1 cellular context compared by ENCODE assay signal in the genomic region with DNA sequence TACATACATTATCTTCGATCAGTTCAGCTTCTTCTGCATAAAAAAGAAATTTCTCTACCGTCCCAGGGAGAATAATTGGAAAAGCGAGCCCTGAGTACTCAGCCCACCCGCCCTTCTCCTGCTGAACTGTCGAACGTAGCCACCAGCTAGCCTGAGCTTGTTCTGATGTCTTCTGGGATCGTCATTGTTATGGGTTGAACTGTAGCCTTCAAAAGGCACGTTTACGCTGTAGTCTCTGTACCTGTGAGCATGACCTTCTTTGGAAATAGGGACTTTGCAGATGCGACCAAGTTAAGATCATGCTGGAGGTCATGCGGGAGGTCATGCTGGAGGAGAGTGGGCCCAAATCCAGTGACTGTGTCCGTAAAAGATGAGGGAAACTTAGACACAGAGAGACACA.
TF ChIP-seq lines count a peak whose summit lies in the region.

No MANE protein-coding gene starts in this region.

TF ChIP-seq in A549, 52 proteins besides CTCF, POLR2A, EP300 and RAD21 (continued from another document):
- TF ChIP-seq, protein P1, sequence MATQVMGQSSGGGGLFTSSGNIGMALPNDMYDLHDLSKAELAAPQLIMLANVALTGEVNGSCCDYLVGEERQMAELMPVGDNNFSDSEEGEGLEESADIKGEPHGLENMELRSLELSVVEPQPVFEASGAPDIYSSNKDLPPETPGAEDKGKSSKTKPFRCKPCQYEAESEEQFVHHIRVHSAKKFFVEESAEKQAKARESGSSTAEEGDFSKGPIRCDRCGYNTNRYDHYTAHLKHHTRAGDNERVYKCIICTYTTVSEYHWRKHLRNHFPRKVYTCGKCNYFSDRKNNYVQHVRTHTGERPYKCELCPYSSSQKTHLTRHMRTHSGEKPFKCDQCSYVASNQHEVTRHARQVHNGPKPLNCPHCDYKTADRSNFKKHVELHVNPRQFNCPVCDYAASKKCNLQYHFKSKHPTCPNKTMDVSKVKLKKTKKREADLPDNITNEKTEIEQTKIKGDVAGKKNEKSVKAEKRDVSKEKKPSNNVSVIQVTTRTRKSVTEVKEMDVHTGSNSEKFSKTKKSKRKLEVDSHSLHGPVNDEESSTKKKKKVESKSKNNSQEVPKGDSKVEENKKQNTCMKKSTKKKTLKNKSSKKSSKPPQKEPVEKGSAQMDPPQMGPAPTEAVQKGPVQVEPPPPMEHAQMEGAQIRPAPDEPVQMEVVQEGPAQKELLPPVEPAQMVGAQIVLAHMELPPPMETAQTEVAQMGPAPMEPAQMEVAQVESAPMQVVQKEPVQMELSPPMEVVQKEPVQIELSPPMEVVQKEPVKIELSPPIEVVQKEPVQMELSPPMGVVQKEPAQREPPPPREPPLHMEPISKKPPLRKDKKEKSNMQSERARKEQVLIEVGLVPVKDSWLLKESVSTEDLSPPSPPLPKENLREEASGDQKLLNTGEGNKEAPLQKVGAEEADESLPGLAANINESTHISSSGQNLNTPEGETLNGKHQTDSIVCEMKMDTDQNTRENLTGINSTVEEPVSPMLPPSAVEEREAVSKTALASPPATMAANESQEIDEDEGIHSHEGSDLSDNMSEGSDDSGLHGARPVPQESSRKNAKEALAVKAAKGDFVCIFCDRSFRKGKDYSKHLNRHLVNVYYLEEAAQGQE (IDR thresholded peaks at IDR 0.05), result no peak
- TF ChIP-seq, protein P2, sequence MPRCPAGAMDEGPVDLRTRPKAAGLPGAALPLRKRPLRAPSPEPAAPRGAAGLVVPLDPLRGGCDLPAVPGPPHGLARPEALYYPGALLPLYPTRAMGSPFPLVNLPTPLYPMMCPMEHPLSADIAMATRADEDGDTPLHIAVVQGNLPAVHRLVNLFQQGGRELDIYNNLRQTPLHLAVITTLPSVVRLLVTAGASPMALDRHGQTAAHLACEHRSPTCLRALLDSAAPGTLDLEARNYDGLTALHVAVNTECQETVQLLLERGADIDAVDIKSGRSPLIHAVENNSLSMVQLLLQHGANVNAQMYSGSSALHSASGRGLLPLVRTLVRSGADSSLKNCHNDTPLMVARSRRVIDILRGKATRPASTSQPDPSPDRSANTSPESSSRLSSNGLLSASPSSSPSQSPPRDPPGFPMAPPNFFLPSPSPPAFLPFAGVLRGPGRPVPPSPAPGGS (IDR thresholded peaks at IDR 0.05), result no peak
- TF ChIP-seq RFX5 (IDR thresholded peaks at IDR 0.05), result no peak
- no peak for TF ChIP-seq RNF2 (IDR thresholded peaks at IDR 0.05; ENCODE audit: borderline replicate concordance, low read depth)
- no peak for TF ChIP-seq NPAS2 (CRISPR knock-in tag; IDR thresholded peaks at IDR 0.05; ENCODE audit: borderline replicate concordance)
- TF ChIP-seq EHMT2 (IDR thresholded peaks at IDR 0.05; ENCODE audit: low read depth), result no peak
- no peak for TF ChIP-seq FOSL2 (IDR thresholded peaks at IDR 0.05)
- TF ChIP-seq FOSL2 (CRISPR knock-in tag; IDR thresholded peaks at IDR 0.05), result no peak
- TF ChIP-seq, protein P3, sequence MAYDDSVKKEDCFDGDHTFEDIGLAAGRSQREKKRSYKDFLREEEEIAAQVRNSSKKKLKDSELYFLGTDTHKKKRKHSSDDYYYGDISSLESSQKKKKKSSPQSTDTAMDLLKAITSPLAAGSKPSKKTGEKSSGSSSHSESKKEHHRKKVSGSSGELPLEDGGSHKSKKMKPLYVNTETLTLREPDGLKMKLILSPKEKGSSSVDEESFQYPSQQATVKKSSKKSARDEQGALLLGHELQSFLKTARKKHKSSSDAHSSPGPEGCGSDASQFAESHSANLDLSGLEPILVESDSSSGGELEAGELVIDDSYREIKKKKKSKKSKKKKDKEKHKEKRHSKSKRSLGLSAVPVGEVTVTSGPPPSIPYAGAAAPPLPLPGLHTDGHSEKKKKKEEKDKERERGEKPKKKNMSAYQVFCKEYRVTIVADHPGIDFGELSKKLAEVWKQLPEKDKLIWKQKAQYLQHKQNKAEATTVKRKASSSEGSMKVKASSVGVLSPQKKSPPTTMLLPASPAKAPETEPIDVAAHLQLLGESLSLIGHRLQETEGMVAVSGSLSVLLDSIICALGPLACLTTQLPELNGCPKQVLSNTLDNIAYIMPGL (CRISPR knock-in tag; IDR thresholded peaks at IDR 0.05; ENCODE audit: borderline replicate concordance), result no peak
